Comparison of ENCODE assay signal across 27 cellular contexts in genomic region chr12:10283028-10283427, GRCh38. TPM values are rescaled to one million over a fixed set of nuclear protein-coding genes. Genes with fewer than 3 reads are reported as not detected.
DNase-seq lines count a peak whose midpoint lies in the region; ATAC-seq and TF ChIP-seq lines count a peak whose summit lies in the region.
"Had no signal": no experiment of that assay in that cellular context is flagged by ENCODE, and none has a peak within 500 bp of the region (broad histone marks: within the 10 kb centered on the region; RNA-seq: fewer than 3 reads in every experiment).

No MANE protein-coding gene starts in this region.

- peak overlapping the region; percentile 44; the same call in 1 of the 2 replicates for H2AFZ ChIP-seq in OCI-LY7 (ENCODE audit: low read length)

- H3K27ac ChIP-seq in OCI-LY7 (ENCODE audit: low read depth, low read length, poor library complexity, severe bottlenecking) = no peak overlapping the region
- H3K27ac ChIP-seq: cardiac muscle cell, SJSA1, skin epidermis, tibial artery had no signal

- H3K9me3 Mint-ChIP-seq in natural killer cell (peaks cover 2 to 3% of the 10 kb centered on the region in 2 donors), endothelial cell (ENCODE audit: unreplicated experiment) (no peaks in the 10 kb centered on the region)
- H3K9me3 Mint-ChIP-seq: activated CD4-positive, alpha-beta memory T cell treated with anti-CD3 and anti-CD28 coated beads, Interleukin-2, amount 10 ng/mL, durations not matched to agents 7 days and 5 days; CD4-positive, alpha-beta T cell had no signal

- intact Hi-C loops in OCI-LY7 (cut with micrococcal nuclease; ENCODE audit: unreplicated experiment) = no loop called here
- intact Hi-C loops in natural killer cell (cut with micrococcal nuclease) = no loop called here

- peaks cover 7% of the 10 kb centered on the region for H3K36me3 Mint-ChIP-seq in natural killer cell
- H3K36me3 Mint-ChIP-seq in endothelial cell (ENCODE audit: low read depth, unreplicated experiment) = no peaks in the 10 kb centered on the region

- no peak overlapping the region for H3K4me3 ChIP-seq in OCI-LY7 (ENCODE audit: low read depth, low read length, poor library complexity, severe bottlenecking)
- H3K4me3 ChIP-seq: cardiac muscle cell, heart right ventricle, mucosa of descending colon, SJSA1, skin epidermis, tibial artery had no signal

- CTCF ChIA-PET in OCI-LY7 (lab: Charles Lee; ENCODE audit: unreplicated experiment) = no interaction called here

- ATAC-seq in natural killer cell = no peak
- ATAC-seq in GM19397 (IDR thresholded peaks at IDR 0.05; ENCODE audit: unreplicated experiment) = no peak
- ATAC-seq: HCT116, HepG2, mucosa of descending colon, T-helper 17 cell had no signal

- H3K27ac Mint-ChIP-seq in natural killer cell (peak overlapping the region; percentile 68 to 74), endothelial cell (ENCODE audit: unreplicated experiment) (no peak overlapping the region)
- H3K27ac Mint-ChIP-seq: activated CD4-positive, alpha-beta memory T cell treated with anti-CD3 and anti-CD28 coated beads, Interleukin-2, amount 10 ng/mL, durations not matched to agents 7 days and 5 days; CD4-positive, alpha-beta T cell; T-helper 17 cell had no signal

- H3K27me3 Mint-ChIP-seq in natural killer cell (ENCODE audit: low read depth in 2 of 2) (no peaks in the 10 kb centered on the region), endothelial cell (ENCODE audit: unreplicated experiment) (no peaks in the 10 kb centered on the region)

- no peaks in the 10 kb centered on the region for H3K36me3 ChIP-seq in OCI-LY7 (ENCODE audit: insufficient read depth, low read length)
- H3K36me3 ChIP-seq: cardiac muscle cell, heart right ventricle, SJSA1, tibial artery had no signal

- DNase-seq in DMS79 treated with DMSO at 0.1 percent for 48 hours (lab: John Stamatoyannopoulos, UW) (peak; percentile 44), NCI-H1092 treated with DMSO at 0.1 percent for 48 hours (lab: John Stamatoyannopoulos, UW) (peak; percentile 81), OCI-LY7 (ENCODE audit: low spot score) (no peak), natural killer cell (no peak), T1000 (lab: John Stamatoyannopoulos, UW) (no peak), HPDE6-E6E7 (ENCODE audit: extremely low spot score) (no peak), endothelial cell (ENCODE audit: low spot score) (no peak)
- DNase-seq: activated CD4-positive, alpha-beta memory T cell treated with anti-CD3 and anti-CD28 coated beads, Interleukin-2, amount 10 ng/mL, durations not matched to agents 7 days and 5 days; activated CD4-positive, CD25-positive, alpha-beta regulatory T cell; activated T-cell treated with anti-CD3 and anti-CD28 coated beads, Interleukin-2, amount 50 U/mL, for 1 hour; amniotic stem cell; CD4-positive, alpha-beta T cell; dermis blood vessel endothelial cell; heart right ventricle; mucosa of descending colon; NCI-H146; NCI-H524 treated with DMSO at 0.1 percent for 48 hours; stimulated activated CD4-positive, alpha-beta T cell treated with anti-CD3 and anti-CD28 coated beads, Interleukin-2, amount 100 ng/mL, for 24 hours; stimulated activated naive CD4-positive, alpha-beta T cell; T-helper 17 cell; tibial artery had no signal

- no peaks in the 10 kb centered on the region for H3K9me2 ChIP-seq in OCI-LY7 (ENCODE audit: insufficient read depth, low read length)

- POLR2A ChIA-PET in OCI-LY7 (lab: Charles Lee) = interaction anchor here (0.6 kb wide), 1 partner anchor 33 kb away, joined by 4 read pairs; no protein-coding TSS in a partner anchor

- H3K79me2 ChIP-seq in OCI-LY7 (ENCODE audit: insufficient read depth, low read depth, low read length) = no peaks in the 10 kb centered on the region

- H4K20me1 ChIP-seq in OCI-LY7 (ENCODE audit: insufficient read depth, low read length) = no peaks in the 10 kb centered on the region

- TF ChIP-seq CTCF in OCI-LY7 (conservative IDR thresholded peaks at IDR 0.05; ENCODE audit: low read length) (no peak), natural killer cell (IDR thresholded peaks at IDR 0.05) (no peak), endothelial cell (IDR thresholded peaks at IDR 0.05; ENCODE audit: unreplicated experiment) (no peak)

- no peak overlapping the region for H3K4me3 Mint-ChIP-seq in natural killer cell
- no peak overlapping the region for H3K4me3 Mint-ChIP-seq in endothelial cell (ENCODE audit: unreplicated experiment)
- H3K4me3 Mint-ChIP-seq: activated CD4-positive, alpha-beta memory T cell treated with anti-CD3 and anti-CD28 coated beads, Interleukin-2, amount 10 ng/mL, durations not matched to agents 7 days and 5 days; CD4-positive, alpha-beta T cell; T-helper 17 cell had no signal

- H3K9me3 ChIP-seq in OCI-LY7 (ENCODE audit: low read length) = 0 out of 2 replicates have a peak, but pooled peaks cover 7% of the 10 kb centered on the region
- H3K9me3 ChIP-seq: heart right ventricle, mucosa of descending colon, SJSA1, tibial artery had no signal

- no TSS peak for BruUV-seq in OCI-LY7 (replicated peaks; lab: Mats Ljungman, UMichigan)

- H3K4me1 Mint-ChIP-seq in natural killer cell (peaks cover 60 to 63% of the 10 kb centered on the region in 2 donors), endothelial cell (ENCODE audit: unreplicated experiment) (no peaks in the 10 kb centered on the region)
- H3K4me1 Mint-ChIP-seq: T-helper 17 cell had no signal

- no peak overlapping the region for H3K4me2 ChIP-seq in OCI-LY7 (ENCODE audit: low read length)

- peaks cover 18% of the 10 kb centered on the region for H3K4me1 ChIP-seq in OCI-LY7 (ENCODE audit: insufficient read depth, low read length, poor library complexity, severe bottlenecking)
- H3K4me1 ChIP-seq: SJSA1, tibial artery had no signal

RNA-seq across cellular contexts. Expression of gene KLRD1, which starts 24.6 kb away (rescaled TPM):
- under 0.01 and 0.03 TPM in 2 replicates for total RNA-seq in OCI-LY7 (2014; rRNA removed; shearing (Covaris generic))
- total RNA-seq in OCI-LY7 (2022) = 0.04 and 0.18 TPM in 2 replicates
- total RNA-seq in natural killer cell = 100 to 1,000 TPM; 568 to 782 (median 688) TPM
- 0.49 TPM for total RNA-seq in endothelial cell (ENCODE audit: unreplicated experiment)
- total RNA-seq: HepG2 had no signal

Comparison
In these comparisons a context has a peak if more than half of its experiments do, and no peak if none do; other contexts are left out.
1. DNase-seq: peak in DMS79 treated with DMSO at 0.1 percent for 48 hours (single experiment) and NCI-H1092 treated with DMSO at 0.1 percent for 48 hours (single experiment); none in OCI-LY7 (single experiment), natural killer cell (single experiment), T1000 (single experiment), HPDE6-E6E7 (single experiment) and endothelial cell (single experiment).
2. RNA of gene KLRD1, which starts 24.6 kb away (total RNA-seq): 568 to 782 TPM in natural killer cell; 0.49 TPM in endothelial cell (single experiment) and under 0.01 to 0.18 TPM in OCI-LY7; every median in the first group is over 100 times any median in the second.